In the genomic region with DNA sequence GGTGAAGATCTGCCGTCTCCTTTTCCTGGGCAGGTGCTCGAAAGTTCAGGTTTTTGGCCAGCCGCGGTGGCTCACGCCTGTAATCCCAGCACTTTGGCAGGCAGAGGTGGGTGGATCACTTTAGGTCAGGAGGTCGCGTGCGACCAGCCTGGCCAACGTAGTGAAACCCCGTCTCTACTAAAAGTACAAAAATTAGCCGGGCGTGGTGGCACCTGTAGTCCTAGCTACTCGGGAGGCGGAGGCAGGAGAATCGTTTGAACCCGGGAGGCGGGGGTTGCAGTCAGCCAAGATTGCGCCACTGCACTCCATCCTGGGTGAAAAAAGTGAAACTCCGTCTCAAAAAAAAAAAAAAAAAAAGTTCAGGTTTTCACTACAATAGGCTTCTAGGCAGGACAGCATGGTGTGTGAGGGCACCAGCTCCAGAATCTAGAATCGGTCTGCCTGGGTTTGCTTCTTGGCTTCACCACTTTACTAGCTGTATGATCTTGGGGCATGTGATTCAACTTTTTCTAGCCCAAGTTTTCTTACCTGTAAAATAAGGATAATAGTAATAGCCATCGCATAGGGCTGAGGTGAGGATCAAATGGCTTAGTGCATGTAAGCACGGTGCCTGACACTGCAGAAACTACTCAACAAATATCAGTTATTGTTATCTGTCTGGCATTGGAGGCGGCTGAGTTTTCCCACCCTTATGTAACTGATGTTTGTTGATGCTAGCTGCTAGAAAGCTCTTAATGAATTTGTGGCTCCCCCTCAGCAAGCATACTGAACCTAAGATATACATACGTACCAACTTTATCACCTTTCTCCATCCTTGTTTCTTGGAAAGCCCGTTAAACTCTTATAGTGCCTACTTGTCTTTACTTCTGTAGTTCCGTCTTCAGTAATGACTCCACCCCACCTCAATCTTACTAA, we compare ENCODE assay signal across 1 cellular context.
TF ChIP-seq lines count a peak whose summit lies in the region.

No MANE protein-coding gene starts in this region.

TF ChIP-seq in HepG2, 621 proteins besides CTCF, POLR2A, EP300 and RAD21 (continues in another document):
- no peak for TF ChIP-seq ZSCAN12 (CRISPR knock-in tag; IDR thresholded peaks at IDR 0.05)
- no peak for TF ChIP-seq TBL1XR1 (IDR thresholded peaks at IDR 0.05; ENCODE audit: borderline replicate concordance, low read length, partially characterized antibody)
- peak; percentile 40; the same call in 1 of the 2 replicates for TF ChIP-seq SP4 (CRISPR knock-in tag; IDR thresholded peaks at IDR 0.05)
- TF ChIP-seq ZBTB7B (CRISPR knock-in tag; IDR thresholded peaks at IDR 0.05) = no peak
- TF ChIP-seq MBNL3 (CRISPR knock-in tag; conservative IDR thresholded peaks at IDR 0.05) = no peak
- TF ChIP-seq, protein P1, sequence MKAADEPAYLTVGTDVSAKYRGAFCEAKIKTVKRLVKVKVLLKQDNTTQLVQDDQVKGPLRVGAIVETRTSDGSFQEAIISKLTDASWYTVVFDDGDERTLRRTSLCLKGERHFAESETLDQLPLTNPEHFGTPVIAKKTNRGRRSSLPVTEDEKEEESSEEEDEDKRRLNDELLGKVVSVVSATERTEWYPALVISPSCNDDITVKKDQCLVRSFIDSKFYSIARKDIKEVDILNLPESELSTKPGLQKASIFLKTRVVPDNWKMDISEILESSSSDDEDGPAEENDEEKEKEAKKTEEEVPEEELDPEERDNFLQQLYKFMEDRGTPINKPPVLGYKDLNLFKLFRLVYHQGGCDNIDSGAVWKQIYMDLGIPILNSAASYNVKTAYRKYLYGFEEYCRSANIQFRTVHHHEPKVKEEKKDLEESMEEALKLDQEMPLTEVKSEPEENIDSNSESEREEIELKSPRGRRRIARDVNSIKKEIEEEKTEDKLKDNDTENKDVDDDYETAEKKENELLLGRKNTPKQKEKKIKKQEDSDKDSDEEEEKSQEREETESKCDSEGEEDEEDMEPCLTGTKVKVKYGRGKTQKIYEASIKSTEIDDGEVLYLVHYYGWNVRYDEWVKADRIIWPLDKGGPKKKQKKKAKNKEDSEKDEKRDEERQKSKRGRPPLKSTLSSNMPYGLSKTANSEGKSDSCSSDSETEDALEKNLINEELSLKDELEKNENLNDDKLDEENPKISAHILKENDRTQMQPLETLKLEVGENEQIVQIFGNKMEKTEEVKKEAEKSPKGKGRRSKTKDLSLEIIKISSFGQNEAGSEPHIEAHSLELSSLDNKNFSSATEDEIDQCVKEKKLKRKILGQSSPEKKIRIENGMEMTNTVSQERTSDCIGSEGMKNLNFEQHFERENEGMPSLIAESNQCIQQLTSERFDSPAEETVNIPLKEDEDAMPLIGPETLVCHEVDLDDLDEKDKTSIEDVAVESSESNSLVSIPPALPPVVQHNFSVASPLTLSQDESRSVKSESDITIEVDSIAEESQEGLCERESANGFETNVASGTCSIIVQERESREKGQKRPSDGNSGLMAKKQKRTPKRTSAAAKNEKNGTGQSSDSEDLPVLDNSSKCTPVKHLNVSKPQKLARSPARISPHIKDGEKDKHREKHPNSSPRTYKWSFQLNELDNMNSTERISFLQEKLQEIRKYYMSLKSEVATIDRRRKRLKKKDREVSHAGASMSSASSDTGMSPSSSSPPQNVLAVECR (CRISPR knock-in tag; IDR thresholded peaks at IDR 0.05; ENCODE audit: borderline replicate concordance) = no peak
- no peak for TF ChIP-seq ZNF234 (CRISPR knock-in tag; conservative IDR thresholded peaks at IDR 0.05)
- no peak for TF ChIP-seq MZF1 (CRISPR knock-in tag; IDR thresholded peaks at IDR 0.05; ENCODE audit: borderline replicate concordance)
- TF ChIP-seq ZSCAN9 (CRISPR knock-in tag; IDR thresholded peaks at IDR 0.05; ENCODE audit: borderline replicate concordance) = no peak
- TF ChIP-seq, protein P2, sequence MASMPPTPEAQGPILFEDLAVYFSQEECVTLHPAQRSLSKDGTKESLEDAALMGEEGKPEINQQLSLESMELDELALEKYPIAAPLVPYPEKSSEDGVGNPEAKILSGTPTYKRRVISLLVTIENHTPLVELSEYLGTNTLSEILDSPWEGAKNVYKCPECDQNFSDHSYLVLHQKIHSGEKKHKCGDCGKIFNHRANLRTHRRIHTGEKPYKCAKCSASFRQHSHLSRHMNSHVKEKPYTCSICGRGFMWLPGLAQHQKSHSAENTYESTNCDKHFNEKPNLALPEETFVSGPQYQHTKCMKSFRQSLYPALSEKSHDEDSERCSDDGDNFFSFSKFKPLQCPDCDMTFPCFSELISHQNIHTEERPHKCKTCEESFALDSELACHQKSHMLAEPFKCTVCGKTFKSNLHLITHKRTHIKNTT (CRISPR knock-in tag; IDR thresholded peaks at IDR 0.05) = no peak
- no peak for TF ChIP-seq ZNF383 (CRISPR knock-in tag; IDR thresholded peaks at IDR 0.05; ENCODE audit: borderline replicate concordance)
- no peak for TF ChIP-seq ZNF3 (CRISPR knock-in tag; IDR thresholded peaks at IDR 0.05)
- no peak for TF ChIP-seq SUZ12 (IDR thresholded peaks at IDR 0.05; ENCODE audit: low read depth, low read length)
- TF ChIP-seq, protein P3, sequence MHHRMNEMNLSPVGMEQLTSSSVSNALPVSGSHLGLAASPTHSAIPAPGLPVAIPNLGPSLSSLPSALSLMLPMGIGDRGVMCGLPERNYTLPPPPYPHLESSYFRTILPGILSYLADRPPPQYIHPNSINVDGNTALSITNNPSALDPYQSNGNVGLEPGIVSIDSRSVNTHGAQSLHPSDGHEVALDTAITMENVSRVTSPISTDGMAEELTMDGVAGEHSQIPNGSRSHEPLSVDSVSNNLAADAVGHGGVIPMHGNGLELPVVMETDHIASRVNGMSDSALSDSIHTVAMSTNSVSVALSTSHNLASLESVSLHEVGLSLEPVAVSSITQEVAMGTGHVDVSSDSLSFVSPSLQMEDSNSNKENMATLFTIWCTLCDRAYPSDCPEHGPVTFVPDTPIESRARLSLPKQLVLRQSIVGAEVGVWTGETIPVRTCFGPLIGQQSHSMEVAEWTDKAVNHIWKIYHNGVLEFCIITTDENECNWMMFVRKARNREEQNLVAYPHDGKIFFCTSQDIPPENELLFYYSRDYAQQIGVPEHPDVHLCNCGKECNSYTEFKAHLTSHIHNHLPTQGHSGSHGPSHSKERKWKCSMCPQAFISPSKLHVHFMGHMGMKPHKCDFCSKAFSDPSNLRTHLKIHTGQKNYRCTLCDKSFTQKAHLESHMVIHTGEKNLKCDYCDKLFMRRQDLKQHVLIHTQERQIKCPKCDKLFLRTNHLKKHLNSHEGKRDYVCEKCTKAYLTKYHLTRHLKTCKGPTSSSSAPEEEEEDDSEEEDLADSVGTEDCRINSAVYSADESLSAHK (CRISPR knock-in tag; IDR thresholded peaks at IDR 0.05; ENCODE audit: borderline replicate concordance) = no peak
- TF ChIP-seq, protein P4, sequence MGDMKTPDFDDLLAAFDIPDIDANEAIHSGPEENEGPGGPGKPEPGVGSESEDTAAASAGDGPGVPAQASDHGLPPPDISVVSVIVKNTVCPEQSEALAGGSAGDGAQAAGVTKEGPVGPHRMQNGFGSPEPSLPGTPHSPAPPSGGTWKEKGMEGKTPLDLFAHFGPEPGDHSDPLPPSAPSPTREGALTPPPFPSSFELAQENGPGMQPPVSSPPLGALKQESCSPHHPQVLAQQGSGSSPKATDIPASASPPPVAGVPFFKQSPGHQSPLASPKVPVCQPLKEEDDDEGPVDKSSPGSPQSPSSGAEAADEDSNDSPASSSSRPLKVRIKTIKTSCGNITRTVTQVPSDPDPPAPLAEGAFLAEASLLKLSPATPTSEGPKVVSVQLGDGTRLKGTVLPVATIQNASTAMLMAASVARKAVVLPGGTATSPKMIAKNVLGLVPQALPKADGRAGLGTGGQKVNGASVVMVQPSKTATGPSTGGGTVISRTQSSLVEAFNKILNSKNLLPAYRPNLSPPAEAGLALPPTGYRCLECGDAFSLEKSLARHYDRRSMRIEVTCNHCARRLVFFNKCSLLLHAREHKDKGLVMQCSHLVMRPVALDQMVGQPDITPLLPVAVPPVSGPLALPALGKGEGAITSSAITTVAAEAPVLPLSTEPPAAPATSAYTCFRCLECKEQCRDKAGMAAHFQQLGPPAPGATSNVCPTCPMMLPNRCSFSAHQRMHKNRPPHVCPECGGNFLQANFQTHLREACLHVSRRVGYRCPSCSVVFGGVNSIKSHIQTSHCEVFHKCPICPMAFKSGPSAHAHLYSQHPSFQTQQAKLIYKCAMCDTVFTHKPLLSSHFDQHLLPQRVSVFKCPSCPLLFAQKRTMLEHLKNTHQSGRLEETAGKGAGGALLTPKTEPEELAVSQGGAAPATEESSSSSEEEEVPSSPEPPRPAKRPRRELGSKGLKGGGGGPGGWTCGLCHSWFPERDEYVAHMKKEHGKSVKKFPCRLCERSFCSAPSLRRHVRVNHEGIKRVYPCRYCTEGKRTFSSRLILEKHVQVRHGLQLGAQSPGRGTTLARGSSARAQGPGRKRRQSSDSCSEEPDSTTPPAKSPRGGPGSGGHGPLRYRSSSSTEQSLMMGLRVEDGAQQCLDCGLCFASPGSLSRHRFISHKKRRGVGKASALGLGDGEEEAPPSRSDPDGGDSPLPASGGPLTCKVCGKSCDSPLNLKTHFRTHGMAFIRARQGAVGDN (CRISPR knock-in tag; IDR thresholded peaks at IDR 0.05) = peak; percentile 46
- TF ChIP-seq, protein P5, sequence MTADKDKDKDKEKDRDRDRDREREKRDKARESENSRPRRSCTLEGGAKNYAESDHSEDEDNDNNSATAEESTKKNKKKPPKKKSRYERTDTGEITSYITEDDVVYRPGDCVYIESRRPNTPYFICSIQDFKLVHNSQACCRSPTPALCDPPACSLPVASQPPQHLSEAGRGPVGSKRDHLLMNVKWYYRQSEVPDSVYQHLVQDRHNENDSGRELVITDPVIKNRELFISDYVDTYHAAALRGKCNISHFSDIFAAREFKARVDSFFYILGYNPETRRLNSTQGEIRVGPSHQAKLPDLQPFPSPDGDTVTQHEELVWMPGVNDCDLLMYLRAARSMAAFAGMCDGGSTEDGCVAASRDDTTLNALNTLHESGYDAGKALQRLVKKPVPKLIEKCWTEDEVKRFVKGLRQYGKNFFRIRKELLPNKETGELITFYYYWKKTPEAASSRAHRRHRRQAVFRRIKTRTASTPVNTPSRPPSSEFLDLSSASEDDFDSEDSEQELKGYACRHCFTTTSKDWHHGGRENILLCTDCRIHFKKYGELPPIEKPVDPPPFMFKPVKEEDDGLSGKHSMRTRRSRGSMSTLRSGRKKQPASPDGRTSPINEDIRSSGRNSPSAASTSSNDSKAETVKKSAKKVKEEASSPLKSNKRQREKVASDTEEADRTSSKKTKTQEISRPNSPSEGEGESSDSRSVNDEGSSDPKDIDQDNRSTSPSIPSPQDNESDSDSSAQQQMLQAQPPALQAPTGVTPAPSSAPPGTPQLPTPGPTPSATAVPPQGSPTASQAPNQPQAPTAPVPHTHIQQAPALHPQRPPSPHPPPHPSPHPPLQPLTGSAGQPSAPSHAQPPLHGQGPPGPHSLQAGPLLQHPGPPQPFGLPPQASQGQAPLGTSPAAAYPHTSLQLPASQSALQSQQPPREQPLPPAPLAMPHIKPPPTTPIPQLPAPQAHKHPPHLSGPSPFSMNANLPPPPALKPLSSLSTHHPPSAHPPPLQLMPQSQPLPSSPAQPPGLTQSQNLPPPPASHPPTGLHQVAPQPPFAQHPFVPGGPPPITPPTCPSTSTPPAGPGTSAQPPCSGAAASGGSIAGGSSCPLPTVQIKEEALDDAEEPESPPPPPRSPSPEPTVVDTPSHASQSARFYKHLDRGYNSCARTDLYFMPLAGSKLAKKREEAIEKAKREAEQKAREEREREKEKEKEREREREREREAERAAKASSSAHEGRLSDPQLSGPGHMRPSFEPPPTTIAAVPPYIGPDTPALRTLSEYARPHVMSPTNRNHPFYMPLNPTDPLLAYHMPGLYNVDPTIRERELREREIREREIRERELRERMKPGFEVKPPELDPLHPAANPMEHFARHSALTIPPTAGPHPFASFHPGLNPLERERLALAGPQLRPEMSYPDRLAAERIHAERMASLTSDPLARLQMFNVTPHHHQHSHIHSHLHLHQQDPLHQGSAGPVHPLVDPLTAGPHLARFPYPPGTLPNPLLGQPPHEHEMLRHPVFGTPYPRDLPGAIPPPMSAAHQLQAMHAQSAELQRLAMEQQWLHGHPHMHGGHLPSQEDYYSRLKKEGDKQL (CRISPR knock-in tag; IDR thresholded peaks at IDR 0.05; ENCODE audit: low read depth) = no peak
- TF ChIP-seq, protein P6, sequence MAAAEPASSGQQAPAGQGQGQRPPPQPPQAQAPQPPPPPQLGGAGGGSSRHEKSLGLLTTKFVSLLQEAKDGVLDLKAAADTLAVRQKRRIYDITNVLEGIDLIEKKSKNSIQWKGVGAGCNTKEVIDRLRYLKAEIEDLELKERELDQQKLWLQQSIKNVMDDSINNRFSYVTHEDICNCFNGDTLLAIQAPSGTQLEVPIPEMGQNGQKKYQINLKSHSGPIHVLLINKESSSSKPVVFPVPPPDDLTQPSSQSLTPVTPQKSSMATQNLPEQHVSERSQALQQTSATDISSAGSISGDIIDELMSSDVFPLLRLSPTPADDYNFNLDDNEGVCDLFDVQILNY (CRISPR knock-in tag; conservative IDR thresholded peaks at IDR 0.05) = no peak
- TF ChIP-seq, protein P7, sequence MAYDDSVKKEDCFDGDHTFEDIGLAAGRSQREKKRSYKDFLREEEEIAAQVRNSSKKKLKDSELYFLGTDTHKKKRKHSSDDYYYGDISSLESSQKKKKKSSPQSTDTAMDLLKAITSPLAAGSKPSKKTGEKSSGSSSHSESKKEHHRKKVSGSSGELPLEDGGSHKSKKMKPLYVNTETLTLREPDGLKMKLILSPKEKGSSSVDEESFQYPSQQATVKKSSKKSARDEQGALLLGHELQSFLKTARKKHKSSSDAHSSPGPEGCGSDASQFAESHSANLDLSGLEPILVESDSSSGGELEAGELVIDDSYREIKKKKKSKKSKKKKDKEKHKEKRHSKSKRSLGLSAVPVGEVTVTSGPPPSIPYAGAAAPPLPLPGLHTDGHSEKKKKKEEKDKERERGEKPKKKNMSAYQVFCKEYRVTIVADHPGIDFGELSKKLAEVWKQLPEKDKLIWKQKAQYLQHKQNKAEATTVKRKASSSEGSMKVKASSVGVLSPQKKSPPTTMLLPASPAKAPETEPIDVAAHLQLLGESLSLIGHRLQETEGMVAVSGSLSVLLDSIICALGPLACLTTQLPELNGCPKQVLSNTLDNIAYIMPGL (CRISPR knock-in tag; IDR thresholded peaks at IDR 0.05; ENCODE audit: borderline replicate concordance in 1 of 2, low read depth in 1 of 2) = 0 out of 4 replicates have a peak, but pooled peaks of 1 of the 2 experiments have one; percentile 19
- no peak for TF ChIP-seq BRCA1 (CRISPR knock-in tag; IDR thresholded peaks at IDR 0.05)
- TF ChIP-seq ZNF451 (CRISPR knock-in tag; IDR thresholded peaks at IDR 0.05) = 0 out of 2 replicates have a peak, but pooled peaks have one; percentile 5
- TF ChIP-seq RBAK (CRISPR knock-in tag; IDR thresholded peaks at IDR 0.05) = no peak
- no peak for TF ChIP-seq ZEB1 (IDR thresholded peaks at IDR 0.05; ENCODE audit: insufficient replicate concordance, low read depth)
- no peak for TF ChIP-seq HNRNPL (IDR thresholded peaks at IDR 0.05; ENCODE audit: low read depth, low read length)
- TF ChIP-seq CEBPG (CRISPR knock-in tag; IDR thresholded peaks at IDR 0.05) = peak; percentile 48; the same call in 1 of the 2 replicates
- TF ChIP-seq HIVEP1 (CRISPR knock-in tag; IDR thresholded peaks at IDR 0.05) = no peak
- TF ChIP-seq, protein P8, sequence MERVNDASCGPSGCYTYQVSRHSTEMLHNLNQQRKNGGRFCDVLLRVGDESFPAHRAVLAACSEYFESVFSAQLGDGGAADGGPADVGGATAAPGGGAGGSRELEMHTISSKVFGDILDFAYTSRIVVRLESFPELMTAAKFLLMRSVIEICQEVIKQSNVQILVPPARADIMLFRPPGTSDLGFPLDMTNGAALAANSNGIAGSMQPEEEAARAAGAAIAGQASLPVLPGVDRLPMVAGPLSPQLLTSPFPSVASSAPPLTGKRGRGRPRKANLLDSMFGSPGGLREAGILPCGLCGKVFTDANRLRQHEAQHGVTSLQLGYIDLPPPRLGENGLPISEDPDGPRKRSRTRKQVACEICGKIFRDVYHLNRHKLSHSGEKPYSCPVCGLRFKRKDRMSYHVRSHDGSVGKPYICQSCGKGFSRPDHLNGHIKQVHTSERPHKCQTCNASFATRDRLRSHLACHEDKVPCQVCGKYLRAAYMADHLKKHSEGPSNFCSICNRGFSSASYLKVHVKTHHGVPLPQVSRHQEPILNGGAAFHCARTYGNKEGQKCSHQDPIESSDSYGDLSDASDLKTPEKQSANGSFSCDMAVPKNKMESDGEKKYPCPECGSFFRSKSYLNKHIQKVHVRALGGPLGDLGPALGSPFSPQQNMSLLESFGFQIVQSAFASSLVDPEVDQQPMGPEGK (CRISPR knock-in tag; IDR thresholded peaks at IDR 0.05) = no peak
- TF ChIP-seq ZNF329 (CRISPR knock-in tag; IDR thresholded peaks at IDR 0.05; ENCODE audit: low read depth) = no peak
